Comparison of ENCODE assay signal across 11 cellular contexts in genomic region chr1:65527211-65527610, GRCh38.
DNase-seq lines count a peak whose midpoint lies in the region; ATAC-seq, FAIRE-seq and TF ChIP-seq lines count a peak whose summit lies in the region.
"Had no signal": no experiment of that assay in that cellular context is flagged by ENCODE, and none has a peak within 500 bp of the region (broad histone marks: within the 10 kb centered on the region; RNA-seq: fewer than 3 reads in every experiment).

No MANE protein-coding gene starts in this region.

- BruUV-seq in HepG2 (replicated peaks; lab: Mats Ljungman, UMichigan) (no TSS peak), MCF 10A (replicated peaks; lab: Mats Ljungman, UMichigan) (no TSS peak)

- in situ Hi-C loops in HepG2 (cut with HindIII; ENCODE audit: extremely low pct_ligation_motif_present, low pct_unique_long_range_greater_than_20kb), result no loop called here

- TF ChIP-seq POLR2A in HepG2 (IDR thresholded peaks at IDR 0.05; ENCODE audit: insufficient read depth in 1 of 2, low read depth in 2 of 2, low read length in 2 of 2), result no peak

- H3K27ac ChIP-seq in liver (ENCODE audit: low read depth in 1 of 2, low read length in 2 of 2), result peak overlapping the region; percentile 55 to 61
- H3K27ac ChIP-seq in HepG2 (ENCODE audit: extremely low read length, insufficient read depth, low read length), result no peak overlapping the region

- POLR2A ChIA-PET in HepG2 (lab: Yijun Ruan, JAX), result no interaction called here
- POLR2A ChIA-PET in MCF 10A (lab: Yijun Ruan, JAX), result interaction anchor here (1.0 kb wide), 1 partner anchor 107 kb away, joined by 4 read pairs; the partner anchor contains the start of genes LEPR and LEPROT

- H3K79me2 ChIP-seq in HepG2 (ENCODE audit: insufficient read depth, low read length), result no peaks in the 10 kb centered on the region

- peak overlapping the region; percentile 68 for H3K4me3 Mint-ChIP-seq in MCF 10A (ENCODE audit: unreplicated experiment)
- H3K4me3 Mint-ChIP-seq in activated CD4-positive, alpha-beta T cell treated with anti-CD3 and anti-CD28 coated beads, Interleukin-2, amount 10 ng/mL, durations not matched to agents 24 days and 14 days, result no peak overlapping the region
- H3K4me3 Mint-ChIP-seq: B cell had no signal

- WGBS in liver, result 26% methylated on average over 4 of the region's 4 CpGs
- WGBS in HepG2 (ENCODE audit: low lambda C conversion rate), result 21% methylated on average over 4 of the region's 4 CpGs

- DNase-seq in HepG2 (ENCODE audit: low spot score) (no peak), MCF 10A (ENCODE audit: unreplicated experiment) (peak; percentile 45), left lobe of liver (ENCODE audit: low spot score) (no peak), NCI-H146 (lab: John Stamatoyannopoulos, UW) (no peak)
- no peak for DNase-seq in activated naive CD4-positive, alpha-beta T cell treated with Interleukin-2 at 50 U/mL for 16 hours
- DNase-seq in activated CD4-positive, alpha-beta T cell treated with anti-CD3 and anti-CD28 coated beads, Interleukin-2, amount 10 ng/mL, durations not matched to agents 24 days and 14 days, result no peak
- DNase-seq: stimulated activated CD4-positive, alpha-beta T cell treated with anti-CD3 and anti-CD28 coated beads, Interleukin-2, amount 100 ng/mL, for 48 hours had no signal

- ATAC-seq in HepG2 (no peak), left lobe of liver (peak; percentile 70), GM21447 (IDR thresholded peaks at IDR 0.05; ENCODE audit: unreplicated experiment) (no peak)

- TF ChIP-seq CTCF in liver (IDR thresholded peaks at IDR 0.05; ENCODE audit: low read depth, low read length, missing input control) (no peak), HepG2 (CRISPR knock-in tag; IDR thresholded peaks at IDR 0.05) (no peak), MCF 10A (IDR thresholded peaks at IDR 0.05; ENCODE audit: unreplicated experiment) (no peak)

- H3K9me3 ChIP-seq in liver (ENCODE audit: control insufficient read depth in 4 of 4, low read length in 3 of 4), result no peaks in the 10 kb centered on the region
- no peaks in the 10 kb centered on the region for H3K9me3 ChIP-seq in HepG2 (ENCODE audit: low read length)

- no peak overlapping the region for H3K4me2 ChIP-seq in HepG2 (ENCODE audit: low read depth, low read length)

- CTCF ChIA-PET in HepG2 (lab: Yijun Ruan, JAX; ENCODE audit: low intra/inter-chr PET ratio, low total read pairs) (no interaction called here), MCF 10A (lab: Yijun Ruan, JAX) (interaction anchor here (0.6 to 0.7 kb wide), 2 partner anchors 14 to 40 kb away, joined by 3 read pairs; no protein-coding TSS in a partner anchor)

- no peaks in the 10 kb centered on the region for H3K36me3 Mint-ChIP-seq in MCF 10A (ENCODE audit: insufficient read depth, unreplicated experiment)
- H3K36me3 Mint-ChIP-seq in activated CD4-positive, alpha-beta T cell treated with anti-CD3 and anti-CD28 coated beads, Interleukin-2, amount 10 ng/mL, durations not matched to agents 24 days and 14 days (ENCODE audit: low read depth), result peaks cover 2% of the 10 kb centered on the region

- no peaks in the 10 kb centered on the region for H4K20me1 ChIP-seq in HepG2 (ENCODE audit: insufficient read depth, low read length)

- no peak for FAIRE-seq in HepG2 (lab: Jason Lieb, UNC)
- FAIRE-seq: colon had no signal

- TF ChIP-seq EP300 in HepG2 (IDR thresholded peaks at IDR 0.05; ENCODE audit: low read depth in 2 of 2, low read length in 2 of 2), result no peak
- TF ChIP-seq EP300 in HepG2 (CRISPR knock-in tag; IDR thresholded peaks at IDR 0.05; ENCODE audit: borderline replicate concordance), result no peak

- H3K4me3 ChIP-seq in liver (ENCODE audit: low read depth in 1 of 3, low read length in 3 of 3), result peak overlapping the region; percentile 14 to 92 (median 79)
- H3K4me3 ChIP-seq in HepG2 (replicated peaks in 1 of 3; ENCODE audit: insufficient read depth in 1 of 3, low read depth in 2 of 3, low read length in 3 of 3), result no peak overlapping the region; a peak in 1 of 6 replicates

- H3K9me3 Mint-ChIP-seq in MCF 10A (ENCODE audit: unreplicated experiment), result peaks cover 14% of the 10 kb centered on the region
- H3K9me3 Mint-ChIP-seq in activated CD4-positive, alpha-beta T cell treated with anti-CD3 and anti-CD28 coated beads, Interleukin-2, amount 10 ng/mL, durations not matched to agents 24 days and 14 days, result peaks cover 4% of the 10 kb centered on the region

- H3K36me3 ChIP-seq in liver (ENCODE audit: control insufficient read depth in 4 of 4, insufficient read depth in 3 of 4, low read depth in 1 of 4, low read length in 3 of 4) (no peaks in the 10 kb centered on the region), HepG2 (replicated peaks in 1 of 2; ENCODE audit: control insufficient read depth in 1 of 2, insufficient read depth in 2 of 2, low read length in 2 of 2) (no peaks in the 10 kb centered on the region)

- H3K9ac ChIP-seq in liver (ENCODE audit: low read depth in 1 of 2, low read length in 2 of 2) (peak overlapping the region; percentile 45 to 86), HepG2 (ENCODE audit: insufficient read depth, low read depth, low read length) (no peak overlapping the region)

- no peak overlapping the region for H2AFZ ChIP-seq in HepG2 (ENCODE audit: low read length)

- H3K4me1 Mint-ChIP-seq in MCF 10A (ENCODE audit: insufficient read depth, unreplicated experiment), result peaks cover 10% of the 10 kb centered on the region
- H3K4me1 Mint-ChIP-seq in activated CD4-positive, alpha-beta T cell treated with anti-CD3 and anti-CD28 coated beads, Interleukin-2, amount 10 ng/mL, durations not matched to agents 24 days and 14 days, result peaks cover 5% of the 10 kb centered on the region

- H3K4me1 ChIP-seq in liver (ENCODE audit: control insufficient read depth in 4 of 4, insufficient read depth in 4 of 4, low read length in 3 of 4) (peaks cover 0 to 4% (median 0%) of the 10 kb centered on the region in 4 donors), HepG2 (ENCODE audit: insufficient read depth, low read length) (0 out of 2 replicates have a peak, but pooled peaks cover 4% of the 10 kb centered on the region)

- H3K27me3 Mint-ChIP-seq in MCF 10A (ENCODE audit: insufficient read depth, unreplicated experiment), result no peaks in the 10 kb centered on the region
- H3K27me3 Mint-ChIP-seq in activated CD4-positive, alpha-beta T cell treated with anti-CD3 and anti-CD28 coated beads, Interleukin-2, amount 10 ng/mL, durations not matched to agents 24 days and 14 days, result peaks cover 44% of the 10 kb centered on the region

- peak overlapping the region; percentile 56 for H3K27ac Mint-ChIP-seq in MCF 10A (ENCODE audit: low read depth, unreplicated experiment)
- H3K27ac Mint-ChIP-seq in activated CD4-positive, alpha-beta T cell treated with anti-CD3 and anti-CD28 coated beads, Interleukin-2, amount 10 ng/mL, durations not matched to agents 24 days and 14 days, result no peak overlapping the region
- H3K27ac Mint-ChIP-seq: B cell had no signal

- H3K27me3 ChIP-seq in liver (ENCODE audit: control insufficient read depth in 4 of 4, insufficient read depth in 4 of 4, low read length in 3 of 4), result no peaks in the 10 kb centered on the region
- H3K27me3 ChIP-seq in HepG2 (ENCODE audit: control insufficient read depth in 1 of 2, insufficient read depth in 2 of 2, low read length in 2 of 2), result peaks cover 3 to 39% of the 10 kb centered on the region in 2 experiments

- TF ChIP-seq RAD21 in liver (IDR thresholded peaks at IDR 0.05), result peak; percentile 45 to 56
- no peak for TF ChIP-seq RAD21 in HepG2 (CRISPR knock-in tag; IDR thresholded peaks at IDR 0.05)

- intact Hi-C loops in HepG2 (cut with micrococcal nuclease; ENCODE audit: unreplicated experiment), result no loop called here
- intact Hi-C loops in MCF 10A (cut with micrococcal nuclease), result no loop called here
- intact Hi-C loops in activated CD4-positive, alpha-beta T cell treated with anti-CD3 and anti-CD28 coated beads, Interleukin-2, amount 10 ng/mL, durations not matched to agents 24 days and 14 days (cut with micrococcal nuclease), result no loop called here

TF ChIP-seq in liver, 16 proteins besides CTCF, POLR2A, EP300 and RAD21 (continues in another document):
- TF ChIP-seq ATF3 (IDR thresholded peaks at IDR 0.05), result no peak
- peak in 1 of 2 donors; percentile 21 for TF ChIP-seq GABPA (IDR thresholded peaks at IDR 0.05 in 1 of 2, conservative IDR thresholded peaks at IDR 0.05 in 1 of 2)
- TF ChIP-seq FOXA2 (IDR thresholded peaks at IDR 0.05), result peak; percentile 67
- TF ChIP-seq TAF1 (conservative IDR thresholded peaks at IDR 0.05), result peak; percentile 67
- no peak for TF ChIP-seq MAX (IDR thresholded peaks at IDR 0.05)
- TF ChIP-seq HNF4A (conservative IDR thresholded peaks at IDR 0.05), result peak in 1 of 2 donors; percentile 52

TF ChIP-seq in HepG2, 621 proteins besides CTCF, POLR2A, EP300 and RAD21 (continues in another document):
- TF ChIP-seq PRDM4 (CRISPR knock-in tag; IDR thresholded peaks at IDR 0.05; ENCODE audit: borderline replicate concordance) (no peak), ZNF589 (CRISPR knock-in tag; conservative IDR thresholded peaks at IDR 0.05) (no peak), SMARCE1 (IDR thresholded peaks at IDR 0.05; ENCODE audit: borderline replicate concordance) (no peak)

Comparison
In these comparisons a context has a peak if more than half of its experiments do, and no peak if none do; other contexts are left out.
1. H3K4me3 ChIP-seq: peak in liver (3 of 3); none in HepG2 (0 of 3).